8 cellular contexts compared by ENCODE assay signal in genomic region chr7:7641129-7641663, GRCh38.
DNase-seq lines count a peak whose midpoint lies in the region; ATAC-seq and FAIRE-seq lines count a peak whose summit lies in the region.

No MANE protein-coding gene starts in this region.

- H3K9me3 Mint-ChIP-seq in activated naive CD8-positive, alpha-beta T cell (ENCODE audit: low read depth) = no peaks in the 10 kb centered on the region
- H3K9me3 Mint-ChIP-seq in stimulated activated effector memory CD8-positive, alpha-beta T cell treated with anti-CD3 and anti-CD28 coated beads, Interleukin-12 subunit alpha, Interleukin-12 subunit beta, amount 100 ng/mL, for 72 hours = no peaks in the 10 kb centered on the region

- no peaks in the 10 kb centered on the region for H3K9me3 ChIP-seq in iPS-18c (ENCODE audit: control insufficient read depth, insufficient read depth, low read length)

- H3K4me3 ChIP-seq in iPS-18c (ENCODE audit: insufficient read depth, low read depth, low read length) = peak overlapping the region; percentile 73

- H3K4me3 Mint-ChIP-seq in activated naive CD8-positive, alpha-beta T cell = peak overlapping the region; percentile 98
- H3K4me3 Mint-ChIP-seq in stimulated activated effector memory CD8-positive, alpha-beta T cell treated with anti-CD3 and anti-CD28 coated beads, Interleukin-12 subunit alpha, Interleukin-12 subunit beta, amount 100 ng/mL, for 72 hours = peak overlapping the region; percentile 97

- DNase-seq in DMS53 (lab: John Stamatoyannopoulos, UW) (peak; percentile 75), HTR-8/SVneo (ENCODE audit: insufficient read length, low spot score) (peak; percentile 15), COLO829 (ENCODE audit: low spot score) (no peak), epidermal melanocyte (ENCODE audit: insufficient read length, low spot score) (no peak)
- no peak for DNase-seq in stimulated activated effector memory CD8-positive, alpha-beta T cell treated with anti-CD3 and anti-CD28 coated beads, Interleukin-12 subunit alpha, Interleukin-12 subunit beta, amount 100 ng/mL, for 72 hours (ENCODE audit: low spot score in 2 of 2)

- peaks cover 63% of the 10 kb centered on the region for H3K4me1 Mint-ChIP-seq in activated naive CD8-positive, alpha-beta T cell (ENCODE audit: low read depth)
- H3K4me1 Mint-ChIP-seq in stimulated activated effector memory CD8-positive, alpha-beta T cell treated with anti-CD3 and anti-CD28 coated beads, Interleukin-12 subunit alpha, Interleukin-12 subunit beta, amount 100 ng/mL, for 72 hours = peaks cover 50% of the 10 kb centered on the region

- FAIRE-seq in HTR-8/SVneo (lab: Jason Lieb, UNC) = no peak

- peaks cover 23% of the 10 kb centered on the region for H3K36me3 Mint-ChIP-seq in activated naive CD8-positive, alpha-beta T cell
- H3K36me3 Mint-ChIP-seq in stimulated activated effector memory CD8-positive, alpha-beta T cell treated with anti-CD3 and anti-CD28 coated beads, Interleukin-12 subunit alpha, Interleukin-12 subunit beta, amount 100 ng/mL, for 72 hours = peaks cover 50% of the 10 kb centered on the region

- H3K27ac Mint-ChIP-seq in activated naive CD8-positive, alpha-beta T cell = peak overlapping the region; percentile 99
- H3K27ac Mint-ChIP-seq in stimulated activated effector memory CD8-positive, alpha-beta T cell treated with anti-CD3 and anti-CD28 coated beads, Interleukin-12 subunit alpha, Interleukin-12 subunit beta, amount 100 ng/mL, for 72 hours = peak overlapping the region; percentile 96

- H3K27me3 Mint-ChIP-seq in activated naive CD8-positive, alpha-beta T cell = no peaks in the 10 kb centered on the region

- ATAC-seq in GM19455 (IDR thresholded peaks at IDR 0.05; ENCODE audit: unreplicated experiment) = peak; percentile 22
- peak; percentile 9 for ATAC-seq in stimulated activated effector memory CD8-positive, alpha-beta T cell treated with anti-CD3 and anti-CD28 coated beads, Interleukin-12 subunit alpha, Interleukin-12 subunit beta, amount 100 ng/mL, for 72 hours

Comparison
In these comparisons a context has a peak if more than half of its experiments do, and no peak if none do; other contexts are left out.
1. DNase-seq: peak in DMS53 (single experiment) and HTR-8/SVneo (single experiment); none in stimulated activated effector memory CD8-positive, alpha-beta T cell treated with anti-CD3 and anti-CD28 coated beads, Interleukin-12 subunit alpha, Interleukin-12 subunit beta, amount 100 ng/mL, for 72 hours (0 of 2), COLO829 (single experiment) and epidermal melanocyte (single experiment).